ENCODE assay signal across 8 cellular contexts in the genomic region with DNA sequence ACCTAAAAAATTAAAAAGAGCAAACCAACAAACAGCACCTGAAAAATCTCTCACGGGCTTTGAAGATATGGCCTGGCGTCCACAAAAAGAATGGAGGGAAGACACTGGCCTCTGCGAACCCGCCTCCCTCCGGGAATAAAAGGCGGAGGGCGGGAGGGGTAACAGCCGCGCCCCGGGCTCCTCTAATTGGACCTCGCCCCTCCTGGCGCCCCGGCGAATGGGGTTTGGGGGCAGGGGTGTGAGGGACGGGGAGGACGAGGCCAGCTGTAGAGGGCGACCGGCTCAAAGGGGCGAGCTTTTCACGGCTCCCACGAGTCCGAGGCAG. TPM values are rescaled to one million over a fixed set of nuclear protein-coding genes. Genes with fewer than 3 reads are reported as not detected.
DNase-seq lines count a peak whose midpoint lies in the region; ATAC-seq and TF ChIP-seq lines count a peak whose summit lies in the region.

No MANE protein-coding gene starts in this region.

- in situ Hi-C loops in SK-MEL-5 (cut with HindIII; ENCODE audit: low pct_unique_long_range_greater_than_20kb, low sequenced_read_pairs) = no loop called here

- 0 out of 2 replicates have a peak, but pooled peaks cover 9% of the 10 kb centered on the region for H3K4me1 ChIP-seq in MM.1S (ENCODE audit: low read length)
- H3K4me1 ChIP-seq in liver (ENCODE audit: control insufficient read depth in 4 of 4, insufficient read depth in 4 of 4, low read length in 3 of 4) = peaks cover 2 to 14% (median 11%) of the 10 kb centered on the region in 4 donors
- peaks cover 2% of the 10 kb centered on the region for H3K4me1 ChIP-seq in thymus (ENCODE audit: control insufficient read depth, insufficient read depth, low read length)

- H3K27ac ChIP-seq in AG04450 (ENCODE audit: low read depth, low read length) = peak overlapping the region; percentile 80
- H3K27ac ChIP-seq in MM.1S (ENCODE audit: low read length) = peak overlapping the region; percentile 91; the same call in 1 of the 2 replicates
- H3K27ac ChIP-seq in dorsolateral prefrontal cortex = peak overlapping the region in 54 of 59 donors; percentile 61 to 98 (median 92)
- peak overlapping the region; percentile 94 to 97 for H3K27ac ChIP-seq in liver (ENCODE audit: low read depth in 1 of 2, low read length in 2 of 2)
- H3K27ac ChIP-seq in thymus (ENCODE audit: low read depth) = peak overlapping the region; percentile 87

- H2AFZ ChIP-seq in MM.1S (ENCODE audit: low read length) = peak overlapping the region; percentile 74

- peaks cover 33% of the 10 kb centered on the region for H3K79me2 ChIP-seq in MM.1S (ENCODE audit: low read length)

- TF ChIP-seq RAD21 in liver (IDR thresholded peaks at IDR 0.05) = peak in 1 of 2 donors; percentile 17

- H3K4me3 ChIP-seq in AG04450 (ENCODE audit: low read depth, low read length) (peak overlapping the region; percentile 88), GM08714 (ENCODE audit: low read length) (peak overlapping the region; percentile 97), MM.1S (ENCODE audit: low read length) (peak overlapping the region; percentile 99), dorsolateral prefrontal cortex (peak overlapping the region; percentile 68 to 100 (median 94)), liver (ENCODE audit: low read depth in 1 of 3, low read length in 3 of 3) (peak overlapping the region; percentile 85 to 99 (median 89)), thymus (ENCODE audit: low read length) (peak overlapping the region; percentile 95)

- H3K9ac ChIP-seq in MM.1S (ENCODE audit: low read length) = peak overlapping the region; percentile 100
- peak overlapping the region; percentile 9 to 44 for H3K9ac ChIP-seq in liver (ENCODE audit: low read depth in 1 of 2, low read length in 2 of 2)

- under 1% methylated on average over 22 of the region's 22 CpGs for WGBS in liver
- WGBS in thymus = 1% methylated on average over 22 of the region's 22 CpGs

- H3K36me3 ChIP-seq in MM.1S (replicated peaks; ENCODE audit: insufficient read depth, low read length) (no peaks in the 10 kb centered on the region), liver (ENCODE audit: control insufficient read depth in 4 of 4, insufficient read depth in 3 of 4, low read depth in 1 of 4, low read length in 3 of 4) (no peaks in the 10 kb centered on the region), thymus (ENCODE audit: control insufficient read depth, insufficient read depth) (no peaks in the 10 kb centered on the region)

- H4K20me1 ChIP-seq in MM.1S (ENCODE audit: insufficient read depth, low read length) = no peaks in the 10 kb centered on the region

- POLR2A ChIA-PET in AG04450 (lab: Yijun Ruan, JAX) = interaction anchor here (1.1 kb wide), 1 partner anchor 32 kb away, joined by 3 read pairs; no protein-coding TSS in a partner anchor

- peaks cover 4% of the 10 kb centered on the region for H3F3A ChIP-seq in MM.1S (ENCODE audit: insufficient read depth, low read length)

- peaks cover 4% of the 10 kb centered on the region; the same call in 1 of the 2 replicates for H3K9me3 ChIP-seq in AG04450 (ENCODE audit: control insufficient read depth, insufficient read depth, low read length)
- no peaks in the 10 kb centered on the region for H3K9me3 ChIP-seq in MM.1S (replicated peaks; ENCODE audit: insufficient read depth, low read length)
- H3K9me3 ChIP-seq in liver (ENCODE audit: control insufficient read depth in 4 of 4, low read length in 3 of 4) = no peaks in the 10 kb centered on the region
- peaks cover 1% of the 10 kb centered on the region for H3K9me3 ChIP-seq in thymus (ENCODE audit: control insufficient read depth)

- H3K9me2 ChIP-seq in MM.1S (replicated peaks; ENCODE audit: insufficient read depth, low read length) = no peaks in the 10 kb centered on the region

- H3K27me3 ChIP-seq in AG04450 (ENCODE audit: control insufficient read depth, insufficient read depth, low read length) = no peaks in the 10 kb centered on the region
- H3K27me3 ChIP-seq in MM.1S (replicated peaks; ENCODE audit: insufficient read depth, low read length) = no peaks in the 10 kb centered on the region
- H3K27me3 ChIP-seq in dorsolateral prefrontal cortex = no peaks in the 10 kb centered on the region
- H3K27me3 ChIP-seq in liver (ENCODE audit: control insufficient read depth in 4 of 4, insufficient read depth in 4 of 4, low read length in 3 of 4) = no peaks in the 10 kb centered on the region
- H3K27me3 ChIP-seq in thymus (ENCODE audit: control insufficient read depth, insufficient read depth) = no peaks in the 10 kb centered on the region

- intact Hi-C loops in dorsolateral prefrontal cortex (cut with DNase I) = loop anchor here (2.0 to 10.0 kb wide), 3 partner anchors 190 to 898 kb away; no protein-coding TSS in a partner anchor

- TF ChIP-seq CTCF in AG04450 (IDR thresholded peaks at IDR 0.05; ENCODE audit: low read depth, low read length) = peak; percentile 18; the same call in 1 of the 2 replicates
- no peak for TF ChIP-seq CTCF in MM.1S (IDR thresholded peaks at IDR 0.05; ENCODE audit: low read length)
- peak in 9 of 56 donors; percentile 7 to 29 (median 14) for TF ChIP-seq CTCF in dorsolateral prefrontal cortex (IDR thresholded peaks at IDR 0.05 in 54 of 56, conservative IDR thresholded peaks at IDR 0.05 in 2 of 56; ENCODE audit: low read depth in 1 of 56, partially characterized antibody in 56 of 56)
- TF ChIP-seq CTCF in liver (IDR thresholded peaks at IDR 0.05; ENCODE audit: low read depth, low read length, missing input control) = no peak

- H3K4me2 ChIP-seq in MM.1S (ENCODE audit: low read depth, low read length) = peak overlapping the region; percentile 61

- peak; percentile 38 for ATAC-seq in HG02571 (IDR thresholded peaks at IDR 0.05; ENCODE audit: unreplicated experiment)

- CTCF ChIA-PET in AG04450 (lab: Charles Lee) = interaction anchor here (0.6 kb wide), 2 partner anchors 22 to 167 kb away, joined by 3 to 4 read pairs; no protein-coding TSS in a partner anchor

- DNase-seq in AG04450 (ENCODE audit: low read depth, low spot score) (no peak), MM.1S (peak; percentile 59), SK-MEL-5 (ENCODE audit: low read depth, low spot score) (peak; percentile 78), dorsolateral prefrontal cortex (peak in 1 of 10 donors; percentile 31)

TF ChIP-seq in liver, 16 proteins besides CTCF, POLR2A, EP300 and RAD21:
- TF ChIP-seq REST (IDR thresholded peaks at IDR 0.05) (no peak), HNF4A (conservative IDR thresholded peaks at IDR 0.05) (peak; percentile 42 to 66), YY1 (IDR thresholded peaks at IDR 0.05) (peak; percentile 50), RXRA (IDR thresholded peaks at IDR 0.05) (peak in 1 of 2 donors; percentile 18)

RNA-seq across cellular contexts. Expression of gene FANCC, which starts 0.8 kb away (rescaled TPM):
- polyA plus RNA-seq in AG04450 (2011; rRNA removed) (8.3 and 10.8 TPM in 2 replicates), liver (10 to 100 TPM in 1 of 2 donors, 1 to 10 TPM in 1; 9.3 to 13.7 TPM), thymus (4.1 TPM)
- 11.1 and 11.5 TPM in 2 replicates for polyA minus RNA-seq in AG04450 (2011; rRNA and poly(A)+ RNA removed)
- 4.6 and 5.5 TPM in 2 replicates for total RNA-seq in SK-MEL-5 (2014; rRNA removed; shearing (Covaris generic))
- 9.4 and 11.2 TPM in 2 replicates for polyA plus RNA-seq in SK-MEL-5 (2015; cell fraction: cytosol; rRNA removed)
- polyA plus RNA-seq in SK-MEL-5 (2015; cell fraction: nucleus; rRNA removed) = 12.1 and 15.4 TPM in 2 replicates
- total RNA-seq in dorsolateral prefrontal cortex (10 to 100 TPM in 29 of 120 experiments, 1 to 10 TPM in 91; 2.8 to 23.5 (median 7.3) TPM), liver (10 to 100 TPM in 1 of 2 donors, 1 to 10 TPM in 1; 8.3 to 32.4 TPM)
